Comparison of ENCODE assay signal across 22 cellular contexts in the genomic region with DNA sequence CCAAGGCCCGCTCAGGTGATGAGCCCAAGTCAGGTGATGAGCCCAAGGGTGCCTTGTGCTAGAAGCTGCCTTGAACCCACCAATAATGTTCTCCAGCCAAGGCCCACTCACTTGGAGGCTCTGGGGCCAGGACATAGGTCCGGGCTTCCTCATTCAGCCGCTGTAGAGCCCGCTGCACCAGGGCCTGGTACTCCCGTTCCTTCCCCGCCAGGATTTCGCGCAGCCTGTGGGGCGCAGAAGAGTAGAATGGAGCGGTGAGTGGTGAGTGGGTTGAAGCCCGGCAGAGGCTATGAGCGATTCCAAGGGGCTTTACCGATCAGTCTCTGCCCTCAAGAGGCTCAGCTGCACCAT. TPM values are rescaled to one million over a fixed set of nuclear protein-coding genes. Genes with fewer than 3 reads are reported as not detected.
DNase-seq lines count a peak whose midpoint lies in the region; ATAC-seq, FAIRE-seq and TF ChIP-seq lines count a peak whose summit lies in the region.
"Had no signal": no experiment of that assay in that cellular context is flagged by ENCODE, and none has a peak within 500 bp of the region (broad histone marks: within the 10 kb centered on the region; RNA-seq: fewer than 3 reads in every experiment).

No MANE protein-coding gene starts in this region.

- no peak overlapping the region for H2BK20ac ChIP-seq in H1 (ENCODE audit: low read length)

- TF ChIP-seq EP300 in H1 (IDR thresholded peaks at IDR 0.05; ENCODE audit: borderline replicate concordance in 1 of 2, low read depth in 2 of 2, low read length in 2 of 2) = no peak

- H2BK120ac ChIP-seq in H1 (replicated peaks; ENCODE audit: low read depth, low read length) = no peak overlapping the region

- WGBS in H1 (ENCODE audit: extremely low coverage in 1 of 2, insufficient coverage in 1 of 2, insufficient read length in 1 of 2, insufficient replicate concordance in 2 of 2, low coverage in 1 of 2, low lambda C conversion rate in 2 of 2, missing lambda C conversion rate in 1 of 2), 2 experiments = 93% methylated on average over 13 of the region's 13 CpGs; no CpG with 5 or more reads in 1 of the 2 experiments

- H2BK15ac ChIP-seq in H1 (ENCODE audit: low read length) = no peak overlapping the region

- no peak for TF ChIP-seq RAD21 in H1 (IDR thresholded peaks at IDR 0.05 in 1 of 2, conservative IDR thresholded peaks at IDR 0.05 in 1 of 2; ENCODE audit: low read depth in 2 of 2, low read length in 2 of 2)

- no peak overlapping the region for H2AFZ ChIP-seq in H1 (ENCODE audit: low read length)

- no peak for ATAC-seq in activated T-cell treated with anti-CD3 and anti-CD28 coated beads, Interleukin-2, amount 50 U/mL, for 4 hours
- no peak for ATAC-seq in T-cell (replicated peaks in 1 of 4)
- ATAC-seq in stimulated activated naive CD8-positive, alpha-beta T cell treated with anti-CD3 and anti-CD28 coated beads, Interleukin-15, amount 100 ng/mL, for 72 hours = no peak
- ATAC-seq: gastrocnemius medialis had no signal

- H3K23me2 ChIP-seq in H1 (ENCODE audit: low read depth, low read length) = peaks cover 19% of the 10 kb centered on the region

- no peak overlapping the region for H3K56ac ChIP-seq in H1 (replicated peaks; ENCODE audit: insufficient read length, low read depth, low read length)

- H3K9ac ChIP-seq in H1 (replicated peaks in 1 of 4; ENCODE audit: extremely low read depth in 1 of 4, low read depth in 3 of 4, low read length in 3 of 4) = no peak overlapping the region

- H3K18ac ChIP-seq in H1 (ENCODE audit: extremely low read depth, low read length) = no peak overlapping the region

- no peak for TF ChIP-seq CTCF in H1 (IDR thresholded peaks at IDR 0.05; ENCODE audit: control extremely low read depth in 1 of 3, insufficient read depth in 1 of 3, low read depth in 1 of 3, low read length in 3 of 3)

- no peak overlapping the region for H3K14ac ChIP-seq in H1 (ENCODE audit: insufficient read length)

- peaks cover 2% of the 10 kb centered on the region for H3K27me3 Mint-ChIP-seq in activated T-cell treated with anti-CD3 and anti-CD28 coated beads, Interleukin-2, amount 50 U/mL, for 4 hours (ENCODE audit: low read depth)
- H3K27me3 Mint-ChIP-seq in T-cell = no peaks in the 10 kb centered on the region
- peaks cover 8% of the 10 kb centered on the region for H3K27me3 Mint-ChIP-seq in stimulated activated naive CD8-positive, alpha-beta T cell treated with anti-CD3 and anti-CD28 coated beads, Interleukin-15, amount 100 ng/mL, for 72 hours

- peaks cover 4% of the 10 kb centered on the region for H3K36me3 Mint-ChIP-seq in activated T-cell treated with anti-CD3 and anti-CD28 coated beads, Interleukin-2, amount 50 U/mL, for 4 hours (ENCODE audit: insufficient read depth)
- no peaks in the 10 kb centered on the region for H3K36me3 Mint-ChIP-seq in T-cell

- H4K91ac ChIP-seq in H1 (replicated peaks; ENCODE audit: insufficient read length, low read length) = no peak overlapping the region

- no peak for FAIRE-seq in H1 (lab: Jason Lieb, UNC)

- H3K4me3 Mint-ChIP-seq in activated T-cell treated with anti-CD3 and anti-CD28 coated beads, Interleukin-2, amount 50 U/mL, for 4 hours = peak overlapping the region; percentile 69
- H3K4me3 Mint-ChIP-seq in T-cell = peak overlapping the region; percentile 75 to 80 (median 75)
- H3K4me3 Mint-ChIP-seq in stimulated activated naive CD8-positive, alpha-beta T cell treated with anti-CD3 and anti-CD28 coated beads, Interleukin-15, amount 100 ng/mL, for 72 hours = peak overlapping the region; percentile 78 to 84

- H3K4me1 Mint-ChIP-seq in activated T-cell treated with anti-CD3 and anti-CD28 coated beads, Interleukin-2, amount 50 U/mL, for 4 hours (ENCODE audit: low read depth) = peaks cover 43% of the 10 kb centered on the region
- H3K4me1 Mint-ChIP-seq in T-cell = peaks cover 33 to 50% (median 40%) of the 10 kb centered on the region in 3 donors
- H3K4me1 Mint-ChIP-seq in stimulated activated naive CD8-positive, alpha-beta T cell treated with anti-CD3 and anti-CD28 coated beads, Interleukin-15, amount 100 ng/mL, for 72 hours = peaks cover 56% of the 10 kb centered on the region

- no peaks in the 10 kb centered on the region for H3K79me2 ChIP-seq in H1 (ENCODE audit: control insufficient read depth in 1 of 2, insufficient read depth in 2 of 2, low read length in 2 of 2)

- no peak overlapping the region for H2BK12ac ChIP-seq in H1 (ENCODE audit: low read depth, low read length)

- no peak overlapping the region for H2AK5ac ChIP-seq in H1 (ENCODE audit: low read depth, low read length)

- POLR2A ChIA-PET in T-cell (lab: Charles Lee) = no interaction called here
- POLR2A ChIA-PET in H1 (lab: Charles Lee; ENCODE audit: partially characterized antibody) = interaction anchor here (0.7 to 10.9 kb wide), 7 partner anchors 6 to 249 kb away, joined by 3 to 101 read pairs (median 5); partner anchors contain the start of genes AHDC1 and MAP3K6

- H3K27ac ChIP-seq in H1 (ENCODE audit: low read depth, low read length) = no peak overlapping the region
- H3K27ac ChIP-seq: body of pancreas, epithelial cell of prostate, gastrocnemius medialis, SJSA1 had no signal

- peaks cover 0 to 12% of the 10 kb centered on the region in 2 experiments for H4K20me1 ChIP-seq in H1 (replicated peaks in 1 of 2; ENCODE audit: control insufficient read depth in 1 of 2, insufficient read depth in 2 of 2, low read length in 2 of 2)

- no peaks in the 10 kb centered on the region for H3K36me3 ChIP-seq in H1 (ENCODE audit: control insufficient read depth in 2 of 4, insufficient read depth in 4 of 4, low read length in 3 of 4)

- peak overlapping the region; percentile 74 to 86 for H3K27ac Mint-ChIP-seq in T-cell
- H3K27ac Mint-ChIP-seq in stimulated activated naive CD8-positive, alpha-beta T cell treated with anti-CD3 and anti-CD28 coated beads, Interleukin-15, amount 100 ng/mL, for 72 hours = no peak overlapping the region
- H3K27ac Mint-ChIP-seq: H9 had no signal

- no peak overlapping the region for H4K8ac ChIP-seq in H1 (ENCODE audit: extremely low read depth, insufficient read depth, low read length)

- no peak overlapping the region for H3K4me3 ChIP-seq in H1 (ENCODE audit: extremely low read depth in 1 of 4, insufficient read depth in 2 of 4, low read depth in 3 of 4, low read length in 4 of 4)
- H3K4me3 ChIP-seq: body of pancreas, gastrocnemius medialis, SJSA1 had no signal

- H3K4me1 ChIP-seq in H1 (replicated peaks in 1 of 4; ENCODE audit: control insufficient read depth in 3 of 4, insufficient read depth in 4 of 4, low read length in 3 of 4) = peaks cover 0 to 18% (median 7%) of the 10 kb centered on the region in 4 experiments; a peak in 6 of 7 replicates
- H3K4me1 ChIP-seq: SJSA1 had no signal

- no peak overlapping the region for H3K4me2 ChIP-seq in H1 (ENCODE audit: insufficient read depth in 1 of 2, low read depth in 2 of 2, low read length in 2 of 2)

- H3K23ac ChIP-seq in H1 (ENCODE audit: insufficient read length) = no peak overlapping the region

- no peaks in the 10 kb centered on the region for H3K9me3 Mint-ChIP-seq in activated T-cell treated with anti-CD3 and anti-CD28 coated beads, Interleukin-2, amount 50 U/mL, for 4 hours
- no peaks in the 10 kb centered on the region for H3K9me3 Mint-ChIP-seq in T-cell
- H3K9me3 Mint-ChIP-seq in stimulated activated naive CD8-positive, alpha-beta T cell treated with anti-CD3 and anti-CD28 coated beads, Interleukin-15, amount 100 ng/mL, for 72 hours = no peaks in the 10 kb centered on the region
- H3K9me3 Mint-ChIP-seq: H9 had no signal

- CTCF ChIA-PET in T-cell (lab: Charles Lee) = interaction anchor here in 1 of 2 donors (1.4 to 1.9 kb wide), 3 partner anchors 10 to 35 kb away, joined by 3 to 9 read pairs (median 5); partner anchors contain the start of genes MAP3K6 and SYTL1
- CTCF ChIA-PET in H1 (lab: Charles Lee; ENCODE audit: partially characterized antibody) = interaction anchor here (1.1 to 28.8 kb wide), 18 partner anchors 11 to 319 kb away, joined by 3 to 625 read pairs (median 9); partner anchors contain the start of genes CD164L2, FCN3, GPR3 and MAP3K6

- TF ChIP-seq POLR2A in H1 (IDR thresholded peaks at IDR 0.05; ENCODE audit: control extremely low read depth in 1 of 2, low read depth in 2 of 2, low read length in 2 of 2) = no peak

- no peak overlapping the region for H2BK5ac ChIP-seq in H1 (ENCODE audit: low read depth, low read length)

- no peak overlapping the region for H4K5ac ChIP-seq in H1 (ENCODE audit: insufficient read length, low read depth, low read length)

- peaks cover 11 to 38% (median 31%) of the 10 kb centered on the region in 4 experiments for H3K27me3 ChIP-seq in H1 (replicated peaks in 1 of 4; ENCODE audit: control insufficient read depth in 3 of 4, extremely low read depth in 1 of 4, insufficient read depth in 3 of 4, low read length in 3 of 4)
- H3K27me3 ChIP-seq: body of pancreas, SJSA1 had no signal

- no peak for DNase-seq in activated T-cell treated with anti-CD3 and anti-CD28 coated beads, Interleukin-2, amount 50 U/mL, for 4 hours
- DNase-seq in activated T-cell treated with anti-CD3 and anti-CD28 coated beads for 4 hours = no peak
- DNase-seq in T-cell = no peak
- no peak for DNase-seq in H1 (ENCODE audit: low read depth in 1 of 2, low spot score in 2 of 2)
- DNase-seq in stimulated activated naive CD8-positive, alpha-beta T cell treated with anti-CD3 and anti-CD28 coated beads, Interleukin-15, amount 100 ng/mL, for 72 hours = no peak
- no peak for DNase-seq in NCI-H1105 (lab: John Stamatoyannopoulos, UW)
- no peak for DNase-seq in HT-29 (ENCODE audit: low spot score)
- DNase-seq in stimulated activated CD4-positive, alpha-beta T cell treated with anti-CD3 and anti-CD28 coated beads, Interleukin-2, amount 100 ng/mL, for 48 hours = no peak
- DNase-seq: ACHN, activated gamma-delta T cell, cortex of kidney, gastrocnemius medialis, midbrain, NCI-H2081 treated with DMSO at 0.1 percent for 48 hours, NCI-H524, nucleus accumbens, OCI-M1 had no signal

- H3K4ac ChIP-seq in H1 (replicated peaks; ENCODE audit: insufficient read length, low read depth, low read length) = no peak overlapping the region

- H3K9me3 ChIP-seq in H1 (ENCODE audit: insufficient read depth in 2 of 2, low read depth in 1 of 2, low read length in 1 of 2) = no peaks in the 10 kb centered on the region
- H3K9me3 ChIP-seq: body of pancreas, gastrocnemius medialis, SJSA1 had no signal

- no peaks in the 10 kb centered on the region for H3K79me1 ChIP-seq in H1 (ENCODE audit: low read depth, low read length)

RNA-seq across cellular contexts. Expression of gene MAP3K6, which starts 10.5 kb away (rescaled TPM):
- 1 to 10 TPM; 3.1 to 4.8 (median 3.5) TPM for total RNA-seq in activated T-cell treated with anti-CD3 and anti-CD28 coated beads, Interleukin-2, amount 50 U/mL, for 4 hours
- 10 to 100 TPM in 3 of 5 donors, 1 to 10 TPM in 2; 7.0 to 31.1 (median 12.8) TPM for total RNA-seq in T-cell
- 7.6 and 11.2 TPM in 2 replicates for total RNA-seq in H1 (2021; fragmentation: NEBNext Ultra II Directional; extraction: Animal tissue kit (Norgen Biotek cat#: 25700))
- polyA plus RNA-seq in H1 (2011; rRNA removed) = 7.4 and 10.3 TPM in 2 replicates
- polyA plus RNA-seq in H1 (2011; cell fraction: cytosol; rRNA removed) = 6.7 TPM
- polyA plus RNA-seq in H1 (2011; cell fraction: nucleus; rRNA removed) = 40.8 TPM
- 8.5 to 12.5 TPM (median 9.7 TPM) in 4 replicates for polyA plus RNA-seq in H1 (2012, experiment 1 of 2)
- polyA plus RNA-seq in H1 (2012, experiment 2 of 2) = 9.5 TPM
- polyA plus RNA-seq in H1 (2013, experiment 1 of 2) = 10.9 TPM
- polyA plus RNA-seq in H1 (2013, experiment 2 of 2) = 10.7 TPM
- 4.6 and 5.6 TPM in 2 replicates for polyA minus RNA-seq in H1 (2011; rRNA and poly(A)+ RNA removed)
- polyA minus RNA-seq in H1 (2011; cell fraction: cytosol; rRNA and poly(A)+ RNA removed) = 2.6 TPM
- polyA minus RNA-seq in H1 (2011; cell fraction: nucleus; rRNA and poly(A)+ RNA removed) = 11.6 TPM
- 17.0 and 19.7 TPM in 2 replicates for total RNA-seq in HT-29 (2014; rRNA removed; shearing (Covaris generic))

RNA-seq across cellular contexts. Expression of gene SYTL1, which starts 14.4 kb away (rescaled TPM):
- 1 to 10 TPM; 5.9 to 6.8 (median 6.3) TPM for total RNA-seq in activated T-cell treated with anti-CD3 and anti-CD28 coated beads, Interleukin-2, amount 50 U/mL, for 4 hours
- total RNA-seq in T-cell = 100 to 1,000 TPM; 169 to 240 (median 199) TPM
- 6.4 and 8.8 TPM in 2 replicates for total RNA-seq in H1 (2021; fragmentation: NEBNext Ultra II Directional; extraction: Animal tissue kit (Norgen Biotek cat#: 25700))
- 19.5 and 33.8 TPM in 2 replicates for polyA plus RNA-seq in H1 (2011; rRNA removed)
- polyA plus RNA-seq in H1 (2011; cell fraction: cytosol; rRNA removed) = 14.6 TPM
- 63.0 TPM for polyA plus RNA-seq in H1 (2011; cell fraction: nucleus; rRNA removed)
- 4.0 to 13.1 TPM (median 10.8 TPM) in 4 replicates for polyA plus RNA-seq in H1 (2012, experiment 1 of 2)
- polyA plus RNA-seq in H1 (2012, experiment 2 of 2) = 6.3 TPM
- 8.5 TPM for polyA plus RNA-seq in H1 (2013, experiment 1 of 2)
- polyA plus RNA-seq in H1 (2013, experiment 2 of 2) = 8.4 TPM
- polyA minus RNA-seq in H1 (2011; rRNA and poly(A)+ RNA removed) = 2.9 and 5.0 TPM in 2 replicates
- 5.7 TPM for polyA minus RNA-seq in H1 (2011; cell fraction: cytosol; rRNA and poly(A)+ RNA removed)
- polyA minus RNA-seq in H1 (2011; cell fraction: nucleus; rRNA and poly(A)+ RNA removed) = 13.1 TPM
- 17.1 and 21.9 TPM in 2 replicates for total RNA-seq in HT-29 (2014; rRNA removed; shearing (Covaris generic))

RNA-seq across cellular contexts. Expression of gene FCN3, which starts 18.4 kb away (rescaled TPM):
- under 1 TPM in 2 of 3 donors, not detected in 1; 0.33 to 0.34 TPM for total RNA-seq in activated T-cell treated with anti-CD3 and anti-CD28 coated beads, Interleukin-2, amount 50 U/mL, for 4 hours
- total RNA-seq in T-cell = under 1 TPM in 3 of 5 donors, not detected in 2; 0.26 to 0.44 (median 0.38) TPM
- total RNA-seq in H1 (2021; fragmentation: NEBNext Ultra II Directional; extraction: Animal tissue kit (Norgen Biotek cat#: 25700)) = 0.30 TPM in 1 of 2 replicates, not detected in the other
- polyA plus RNA-seq in H1 (2011; rRNA removed) = 0.35 and 0.57 TPM in 2 replicates
- 0.32 TPM for polyA plus RNA-seq in H1 (2011; cell fraction: cytosol; rRNA removed)
- polyA plus RNA-seq in H1 (2011; cell fraction: nucleus; rRNA removed) = 0.90 TPM
- 0.28 to 0.78 TPM (median 0.40 TPM) in 3 of 4 replicates, not detected in the other for polyA plus RNA-seq in H1 (2012, experiment 1 of 2)
- not detected for polyA plus RNA-seq in H1 (2012, experiment 2 of 2)
- 0.47 TPM for polyA plus RNA-seq in H1 (2013, experiment 1 of 2)
- polyA plus RNA-seq in H1 (2013, experiment 2 of 2) = 0.28 TPM
- polyA minus RNA-seq in H1 (2011; rRNA and poly(A)+ RNA removed) = not detected in 2 replicates
- polyA minus RNA-seq in H1 (2011; cell fraction: cytosol; rRNA and poly(A)+ RNA removed) = not detected
- polyA minus RNA-seq in H1 (2011; cell fraction: nucleus; rRNA and poly(A)+ RNA removed) = not detected
- not detected in 2 replicates for total RNA-seq in HT-29 (2014; rRNA removed; shearing (Covaris generic))
- total RNA-seq: SJSA1, urinary bladder had no signal

RNA-seq across cellular contexts. Expression of gene CD164L2, which starts 26.9 kb away (rescaled TPM):
- total RNA-seq in activated T-cell treated with anti-CD3 and anti-CD28 coated beads, Interleukin-2, amount 50 U/mL, for 4 hours = not detected
- not detected for total RNA-seq in T-cell
- 3.3 and 3.8 TPM in 2 replicates for total RNA-seq in H1 (2021; fragmentation: NEBNext Ultra II Directional; extraction: Animal tissue kit (Norgen Biotek cat#: 25700))
- 3.3 and 5.5 TPM in 2 replicates for polyA plus RNA-seq in H1 (2011; rRNA removed)
- 6.5 TPM for polyA plus RNA-seq in H1 (2011; cell fraction: cytosol; rRNA removed)
- polyA plus RNA-seq in H1 (2011; cell fraction: nucleus; rRNA removed) = 26.5 TPM
- polyA plus RNA-seq in H1 (2012, experiment 1 of 2) = 3.0 to 4.1 TPM (median 3.4 TPM) in 4 replicates
- polyA plus RNA-seq in H1 (2012, experiment 2 of 2) = 2.5 TPM
- 1.9 TPM for polyA plus RNA-seq in H1 (2013, experiment 1 of 2)
- 1.7 TPM for polyA plus RNA-seq in H1 (2013, experiment 2 of 2)
- polyA minus RNA-seq in H1 (2011; rRNA and poly(A)+ RNA removed) = 0.63 and 1.5 TPM in 2 replicates
- not detected for polyA minus RNA-seq in H1 (2011; cell fraction: cytosol; rRNA and poly(A)+ RNA removed)
- polyA minus RNA-seq in H1 (2011; cell fraction: nucleus; rRNA and poly(A)+ RNA removed) = 3.1 TPM
- total RNA-seq in HT-29 (2014; rRNA removed; shearing (Covaris generic)) = not detected in 2 replicates
- total RNA-seq: gastrocnemius medialis, SJSA1, urinary bladder had no signal

RNA-seq across cellular contexts. Expression of gene TMEM222, which starts 34.3 kb away (rescaled TPM):
- total RNA-seq in activated T-cell treated with anti-CD3 and anti-CD28 coated beads, Interleukin-2, amount 50 U/mL, for 4 hours = 10 to 100 TPM; 51.0 to 55.1 (median 51.7) TPM
- 10 to 100 TPM; 25.2 to 48.8 (median 43.7) TPM for total RNA-seq in T-cell
- 25.1 and 27.0 TPM in 2 replicates for total RNA-seq in H1 (2021; fragmentation: NEBNext Ultra II Directional; extraction: Animal tissue kit (Norgen Biotek cat#: 25700))
- polyA plus RNA-seq in H1 (2011; rRNA removed) = 51.8 and 66.9 TPM in 2 replicates
- polyA plus RNA-seq in H1 (2011; cell fraction: cytosol; rRNA removed) = 43.2 TPM
- polyA plus RNA-seq in H1 (2011; cell fraction: nucleus; rRNA removed) = 65.9 TPM
- polyA plus RNA-seq in H1 (2012, experiment 1 of 2) = 20.3 to 36.3 TPM (median 33.4 TPM) in 4 replicates
- 36.8 TPM for polyA plus RNA-seq in H1 (2012, experiment 2 of 2)
- 28.6 TPM for polyA plus RNA-seq in H1 (2013, experiment 1 of 2)
- polyA plus RNA-seq in H1 (2013, experiment 2 of 2) = 31.1 TPM
- 28.8 and 31.6 TPM in 2 replicates for polyA minus RNA-seq in H1 (2011; rRNA and poly(A)+ RNA removed)
- 17.0 TPM for polyA minus RNA-seq in H1 (2011; cell fraction: cytosol; rRNA and poly(A)+ RNA removed)
- polyA minus RNA-seq in H1 (2011; cell fraction: nucleus; rRNA and poly(A)+ RNA removed) = 33.2 TPM
- total RNA-seq in HT-29 (2014; rRNA removed; shearing (Covaris generic)) = 80.1 and 90.2 TPM in 2 replicates

Comparison
In these comparisons a context has a peak if more than half of its experiments do, and no peak if none do; other contexts are left out.
1. H3K27ac Mint-ChIP-seq: peak in T-cell (2 of 2); none in stimulated activated naive CD8-positive, alpha-beta T cell treated with anti-CD3 and anti-CD28 coated beads, Interleukin-15, amount 100 ng/mL, for 72 hours (0 of 2).
2. Peak in every context shown above with its lines, with median percentiles within 50 percentile points of each other: H3K4me3 Mint-ChIP-seq.